Comparison of ENCODE assay signal across 8 cellular contexts in genomic region chr14:30558362-30558674, GRCh38. TPM values are rescaled to one million over a fixed set of nuclear protein-coding genes. Genes with fewer than 3 reads are reported as not detected.
DNase-seq lines count a peak whose midpoint lies in the region; ATAC-seq and TF ChIP-seq lines count a peak whose summit lies in the region.

No MANE protein-coding gene starts in this region.

- no peaks in the 10 kb centered on the region for H3K9me2 ChIP-seq in PC-9 (ENCODE audit: insufficient read depth)

- H3K27me3 Mint-ChIP-seq in Caco-2 (ENCODE audit: insufficient read depth, unreplicated experiment), result no peaks in the 10 kb centered on the region

- H3K9me3 ChIP-seq in Caco-2, result no peaks in the 10 kb centered on the region
- H3K9me3 ChIP-seq in PC-9 (ENCODE audit: insufficient read depth, low read depth), result no peaks in the 10 kb centered on the region
- H3K9me3 ChIP-seq in parathyroid adenoma (ENCODE audit: control insufficient read depth, low read length), result no peaks in the 10 kb centered on the region

- H3K9ac ChIP-seq in parathyroid adenoma, result no peak overlapping the region

- H3K9me3 Mint-ChIP-seq in Caco-2 (ENCODE audit: unreplicated experiment), result no peaks in the 10 kb centered on the region

- H3K4me3 ChIP-seq in Caco-2 (ENCODE audit: low read depth, low read length), result peak overlapping the region; percentile 89
- peak overlapping the region; percentile 99; the same call in 1 of the 2 replicates for H3K4me3 ChIP-seq in PC-9
- peak overlapping the region; percentile 86 for H3K4me3 ChIP-seq in epithelial cell of proximal tubule (ENCODE audit: low read depth, low read length)
- peak overlapping the region; percentile 80 for H3K4me3 ChIP-seq in parathyroid adenoma (ENCODE audit: low read depth, low read length)

- peaks cover 17% of the 10 kb centered on the region for H3K36me3 Mint-ChIP-seq in Caco-2 (ENCODE audit: insufficient read depth, unreplicated experiment)

- TF ChIP-seq CTCF in Caco-2 (IDR thresholded peaks at IDR 0.05; ENCODE audit: insufficient read depth in 1 of 2, low read depth in 1 of 2, low read length in 1 of 2, severe bottlenecking in 1 of 2, unreplicated experiment in 1 of 2), result no peak
- TF ChIP-seq CTCF in PC-9 (conservative IDR thresholded peaks at IDR 0.05), result no peak
- TF ChIP-seq CTCF in epithelial cell of proximal tubule (conservative IDR thresholded peaks at IDR 0.05; ENCODE audit: low read depth, low read length), result no peak
- TF ChIP-seq CTCF in parathyroid adenoma (IDR thresholded peaks at IDR 0.05), result no peak

- POLR2A ChIA-PET in Caco-2 (lab: Charles Lee) (interaction anchor here (0.6 kb wide), 1 partner anchor 488 kb away, joined by 3 read pairs; no protein-coding TSS in a partner anchor), PC-9 (lab: Charles Lee; ENCODE audit: unreplicated experiment) (interaction anchor here (0.6 kb wide), 1 partner anchor 1952 kb away, joined by 3 read pairs; no protein-coding TSS in a partner anchor)

- H3K79me2 ChIP-seq in PC-9 (ENCODE audit: low read depth) (peaks cover 42% of the 10 kb centered on the region), parathyroid adenoma (peaks cover 22% of the 10 kb centered on the region)

- intact Hi-C loops in Caco-2 (cut with micrococcal nuclease; ENCODE audit: unreplicated experiment) (no loop called here), PC-9 (cut with micrococcal nuclease; ENCODE audit: unreplicated experiment) (no loop called here)

- H3F3A ChIP-seq in PC-9 (ENCODE audit: insufficient read depth, low read depth), result peaks cover 7% of the 10 kb centered on the region; the same call in 1 of the 2 replicates

- no peak for ATAC-seq in HG03457 (IDR thresholded peaks at IDR 0.05; ENCODE audit: unreplicated experiment)

- H2AFZ ChIP-seq in PC-9 (peak overlapping the region; percentile 91), parathyroid adenoma (peak overlapping the region; percentile 80)

- H3K27me3 ChIP-seq in Caco-2 (replicated peaks; ENCODE audit: control insufficient read depth, insufficient read depth, low read length) (no peaks in the 10 kb centered on the region), PC-9 (ENCODE audit: insufficient read depth, low read depth) (no peaks in the 10 kb centered on the region), parathyroid adenoma (ENCODE audit: control insufficient read depth, insufficient read depth, low read length) (no peaks in the 10 kb centered on the region)

- DNase-seq in Caco-2 (no peak), PC-9 (no peak), epithelial cell of proximal tubule (ENCODE audit: low read depth) (no peak), NCI-H1436 treated with DMSO at 0.1 percent for 48 hours (lab: John Stamatoyannopoulos, UW) (no peak), NCI-H69 (lab: John Stamatoyannopoulos, UW) (no peak)
- DNase-seq in stimulated activated CD4-positive, alpha-beta T cell treated with anti-CD3 and anti-CD28 coated beads, Interleukin-2, amount 100 ng/mL, for 48 hours, result no peak

- peak overlapping the region; percentile 80 for H3K4me2 ChIP-seq in PC-9
- peak overlapping the region; percentile 73 for H3K4me2 ChIP-seq in parathyroid adenoma (ENCODE audit: low read length)

- H3K4me1 Mint-ChIP-seq in Caco-2 (ENCODE audit: low read depth, unreplicated experiment), result peaks cover 14% of the 10 kb centered on the region

- H3K27ac ChIP-seq in PC-9 (peak overlapping the region; percentile 58), parathyroid adenoma (peak overlapping the region; percentile 40)

- H4K20me1 ChIP-seq in PC-9 (ENCODE audit: insufficient read depth), result no peaks in the 10 kb centered on the region

- H3K27ac Mint-ChIP-seq in Caco-2 (ENCODE audit: unreplicated experiment), result peak overlapping the region; percentile 90

- peak overlapping the region; percentile 79 for H3K4me3 Mint-ChIP-seq in Caco-2 (ENCODE audit: unreplicated experiment)

- TSS peak; percentile 98 for BruUV-seq in Caco-2 (replicated peaks; lab: Mats Ljungman, UMichigan)
- no TSS peak for BruUV-seq in PC-9 (replicated peaks; lab: Mats Ljungman, UMichigan)

- CTCF ChIA-PET in Caco-2 (lab: Charles Lee), result interaction anchor here (0.7 kb wide), 1 partner anchor 53 kb away, joined by 3 read pairs; no protein-coding TSS in a partner anchor
- CTCF ChIA-PET in PC-9 (lab: Charles Lee), result no interaction called here

- H3K36me3 ChIP-seq in Caco-2 (ENCODE audit: control insufficient read depth, insufficient read depth, low read length), result no peaks in the 10 kb centered on the region
- peaks cover 3% of the 10 kb centered on the region; the same call in 1 of the 2 replicates for H3K36me3 ChIP-seq in PC-9 (ENCODE audit: low read depth)
- no peaks in the 10 kb centered on the region for H3K36me3 ChIP-seq in parathyroid adenoma (ENCODE audit: control insufficient read depth, insufficient read depth, low read length)

- H3K4me1 ChIP-seq in Caco-2 (peaks cover 12% of the 10 kb centered on the region; the same call in 1 of the 2 replicates), PC-9 (replicated peaks; ENCODE audit: insufficient read depth) (peaks cover 25% of the 10 kb centered on the region), parathyroid adenoma (no peaks in the 10 kb centered on the region)

RNA-seq across cellular contexts. Expression of gene G2E3, which starts 0.6 kb away (rescaled TPM):
- total RNA-seq in Caco-2 (2022), result 23.0 and 25.1 TPM in 2 replicates
- total RNA-seq in PC-9 (2021), result 21.1 and 28.0 TPM in 2 replicates
- 20.0 and 21.4 TPM in 2 replicates for total RNA-seq in epithelial cell of proximal tubule
